ENCODE assay signal across 8 cellular contexts in genomic region chr18:79405781-79406575, GRCh38. TPM values are rescaled to one million over a fixed set of nuclear protein-coding genes. Genes with fewer than 3 reads are reported as not detected.
A peak's percentile ranks its signal among the peaks of the same experiment; 100 is the strongest.
DNase-seq lines count a peak whose midpoint lies in the region; ATAC-seq and TF ChIP-seq lines count a peak whose summit lies in the region.

No MANE protein-coding gene starts in this region.

- TF ChIP-seq CTCF in GM13976 (IDR thresholded peaks at IDR 0.05; ENCODE audit: borderline replicate concordance, control extremely low read depth, extremely low read depth, insufficient read depth, missing control alignments) = no peak
- no peak for TF ChIP-seq CTCF in neural progenitor cell (IDR thresholded peaks at IDR 0.05)

- H3K4me1 ChIP-seq in mucosa of rectum (ENCODE audit: control insufficient read depth in 2 of 2, insufficient read depth in 2 of 2, low read length in 2 of 2) (peaks cover 7 to 12% of the 10 kb centered on the region in 2 donors), neural progenitor cell (peaks cover 6% of the 10 kb centered on the region)

- no peaks in the 10 kb centered on the region for H3K79me2 ChIP-seq in neural progenitor cell (ENCODE audit: low read depth)

- DNase-seq in GM13976 (ENCODE audit: low spot score) (peak; percentile 93), SKM-1 treated with dmso at 0.1 percent for 144 hours (lab: John Stamatoyannopoulos, UW; ENCODE audit: unreplicated experiment) (peak; percentile 58), NCI-H345 treated with DMSO at 0.1 percent for 48 hours (lab: John Stamatoyannopoulos, UW; ENCODE audit: unreplicated experiment) (no peak), neural progenitor cell (ENCODE audit: low spot score) (no peak)
- DNase-seq in stimulated activated naive CD8-positive, alpha-beta T cell treated with anti-CD3 and anti-CD28 coated beads, Interleukin-15, Interleukin-2, amounts not matched to agents 100 U/mL and 50 U/mL, for 24 hours = peak; percentile 88

- in situ Hi-C loops in GM13976 (cut with MboI; ENCODE audit: low sequenced_read_pairs, unreplicated experiment) = loop anchor here (10.0 kb wide), 1 partner anchor 109 kb away; no protein-coding TSS in a partner anchor

- H3K9me3 Mint-ChIP-seq in activated naive CD4-positive, alpha-beta T cell treated with anti-CD3 and anti-CD28 coated beads, Interleukin-2, amount 50 U/mL, for 24 hours = no peaks in the 10 kb centered on the region
- H3K9me3 Mint-ChIP-seq in neural progenitor cell = no peaks in the 10 kb centered on the region

- H3K4me3 Mint-ChIP-seq in activated naive CD4-positive, alpha-beta T cell treated with anti-CD3 and anti-CD28 coated beads, Interleukin-2, amount 50 U/mL, for 24 hours = peak overlapping the region; percentile 84
- H3K4me3 Mint-ChIP-seq in neural progenitor cell = no peak overlapping the region

- peaks cover 16% of the 10 kb centered on the region for H4K20me1 ChIP-seq in neural progenitor cell (ENCODE audit: low read depth)

- peaks cover 66% of the 10 kb centered on the region for H3K4me1 Mint-ChIP-seq in activated naive CD4-positive, alpha-beta T cell treated with anti-CD3 and anti-CD28 coated beads, Interleukin-2, amount 50 U/mL, for 24 hours
- peaks cover 36% of the 10 kb centered on the region for H3K4me1 Mint-ChIP-seq in neural progenitor cell

- H2AFZ ChIP-seq in neural progenitor cell (replicated peaks) = no peak overlapping the region

- ATAC-seq in HG02678 (IDR thresholded peaks at IDR 0.05; ENCODE audit: unreplicated experiment) = peak; percentile 68
- peak; percentile 83 for ATAC-seq in stimulated activated naive CD8-positive, alpha-beta T cell treated with anti-CD3 and anti-CD28 coated beads, Interleukin-15, Interleukin-2, amounts not matched to agents 100 U/mL and 50 U/mL, for 24 hours

- H3K27ac ChIP-seq in mucosa of rectum (ENCODE audit: low read depth in 2 of 2, low read length in 2 of 2) (peak overlapping the region; percentile 53 to 78), neural progenitor cell (no peak overlapping the region)

- H3K27ac Mint-ChIP-seq in activated naive CD4-positive, alpha-beta T cell treated with anti-CD3 and anti-CD28 coated beads, Interleukin-2, amount 50 U/mL, for 24 hours = peak overlapping the region; percentile 94
- H3K27ac Mint-ChIP-seq in neural progenitor cell = no peak overlapping the region

- H3K9ac ChIP-seq in mucosa of rectum (ENCODE audit: low read depth in 1 of 2, low read length in 2 of 2) (peak overlapping the region in 1 of 2 donors; percentile 5), neural progenitor cell (no peak overlapping the region)

- H3F3A ChIP-seq in neural progenitor cell (ENCODE audit: low read depth) = peaks cover 9% of the 10 kb centered on the region

- H3K4me2 ChIP-seq in neural progenitor cell = no peak overlapping the region

- peaks cover 0 to 4% of the 10 kb centered on the region in 2 donors for H3K36me3 ChIP-seq in mucosa of rectum (ENCODE audit: control insufficient read depth in 2 of 2, insufficient read depth in 2 of 2, low read length in 2 of 2)
- no peaks in the 10 kb centered on the region for H3K36me3 ChIP-seq in neural progenitor cell

- peaks cover 10% of the 10 kb centered on the region for H3K36me3 Mint-ChIP-seq in activated naive CD4-positive, alpha-beta T cell treated with anti-CD3 and anti-CD28 coated beads, Interleukin-2, amount 50 U/mL, for 24 hours
- no peaks in the 10 kb centered on the region for H3K36me3 Mint-ChIP-seq in neural progenitor cell

- H3K27me3 ChIP-seq in mucosa of rectum (ENCODE audit: control insufficient read depth in 2 of 2, insufficient read depth in 2 of 2, low read length in 2 of 2) = peaks cover 0 to 7% of the 10 kb centered on the region in 2 donors
- no peaks in the 10 kb centered on the region for H3K27me3 ChIP-seq in neural progenitor cell

- peak overlapping the region in 1 of 2 donors; percentile 31 for H3K4me3 ChIP-seq in mucosa of rectum (ENCODE audit: low read length in 2 of 2)
- H3K4me3 ChIP-seq in neural progenitor cell = no peak overlapping the region

- no peaks in the 10 kb centered on the region for H3K9me3 ChIP-seq in mucosa of rectum (ENCODE audit: control insufficient read depth in 2 of 2, low read length in 2 of 2)
- no peaks in the 10 kb centered on the region for H3K9me3 ChIP-seq in neural progenitor cell (ENCODE audit: low read depth)

- H3K27me3 Mint-ChIP-seq in activated naive CD4-positive, alpha-beta T cell treated with anti-CD3 and anti-CD28 coated beads, Interleukin-2, amount 50 U/mL, for 24 hours = no peaks in the 10 kb centered on the region
- H3K27me3 Mint-ChIP-seq in neural progenitor cell (ENCODE audit: insufficient read depth, low read depth) = peaks cover 19% of the 10 kb centered on the region

RNA-seq across cellular contexts. Expression of gene NFATC1, which starts 10.2 kb away (rescaled TPM):
- total RNA-seq in neural progenitor cell (ENCODE audit: low replicate concordance) = 2.2 and 2.3 TPM in 2 replicates

Comparison
In these comparisons a context has a peak if more than half of its experiments do, and no peak if none do; other contexts are left out.
1. DNase-seq: peak in GM13976 (single experiment), SKM-1 treated with dmso at 0.1 percent for 144 hours (single experiment) and stimulated activated naive CD8-positive, alpha-beta T cell treated with anti-CD3 and anti-CD28 coated beads, Interleukin-15, Interleukin-2, amounts not matched to agents 100 U/mL and 50 U/mL, for 24 hours (single experiment); none in NCI-H345 treated with DMSO at 0.1 percent for 48 hours (single experiment) and neural progenitor cell (single experiment).